21 cellular contexts compared by ENCODE assay signal in genomic region chr4:74095886-74096264, GRCh38. TPM values are rescaled to one million over a fixed set of nuclear protein-coding genes. Genes with fewer than 3 reads are reported as not detected.
DNase-seq lines count a peak whose midpoint lies in the region; ATAC-seq, FAIRE-seq and TF ChIP-seq lines count a peak whose summit lies in the region.
"Had no signal": no experiment of that assay in that cellular context is flagged by ENCODE, and none has a peak within 500 bp of the region (broad histone marks: within the 10 kb centered on the region; RNA-seq: fewer than 3 reads in every experiment).

No MANE protein-coding gene starts in this region.

- H3K36me3 ChIP-seq in RWPE2 (ENCODE audit: low read depth) (peaks cover 29% of the 10 kb centered on the region), PC-3 (ENCODE audit: low read depth, low read length) (no peaks in the 10 kb centered on the region)
- H3K36me3 ChIP-seq: BE2C had no signal

- no peaks in the 10 kb centered on the region for H3K27me3 ChIP-seq in RWPE2 (ENCODE audit: insufficient read depth, poor library complexity, severe bottlenecking)
- no peaks in the 10 kb centered on the region for H3K27me3 ChIP-seq in PC-3 (ENCODE audit: low read length)

- TF ChIP-seq RAD21 in A549 (conservative IDR thresholded peaks at IDR 0.05 in 1 of 2, IDR thresholded peaks at IDR 0.05 in 1 of 2), result no peak

- no peak for TF ChIP-seq POLR2A in A549 (IDR thresholded peaks at IDR 0.05; ENCODE audit: low read length)

- intact Hi-C loops in PC-3 (cut with micrococcal nuclease) (loop anchor here (5.0 kb wide), 1 partner anchor 414 kb away; no protein-coding TSS in a partner anchor), left colon (cut with DNase I, micrococcal nuclease) (no loop called here)

- H3K9me3 ChIP-seq in A549, result no peaks in the 10 kb centered on the region
- no peaks in the 10 kb centered on the region for H3K9me3 ChIP-seq in RWPE2 (ENCODE audit: severe bottlenecking)
- H3K9me3 ChIP-seq in PC-3 (ENCODE audit: low read length), result no peaks in the 10 kb centered on the region
- H3K9me3 ChIP-seq: BE2C, SK-N-SH had no signal

- TF ChIP-seq CTCF in A549 (IDR thresholded peaks at IDR 0.05) (no peak), RWPE2 (IDR thresholded peaks at IDR 0.05; ENCODE audit: poor library complexity, severe bottlenecking) (no peak), fibroblast of pulmonary artery (IDR thresholded peaks at IDR 0.05; ENCODE audit: low read length, missing control alignments) (no peak), PC-3 (conservative IDR thresholded peaks at IDR 0.05; ENCODE audit: low read depth, low read length) (no peak)

- CTCF ChIA-PET in A549 (lab: Yijun Ruan, JAX), result interaction anchor here (1.5 kb wide), 1 partner anchor 57 kb away, joined by 4 read pairs; the partner anchor contains the start of gene CXCL3
- CTCF ChIA-PET in PC-3 (lab: Charles Lee), result no interaction called here

- TF ChIP-seq EP300 in A549 (IDR thresholded peaks at IDR 0.05), result no peak

- H3K4me2 ChIP-seq in A549 (peak overlapping the region; percentile 93; the same call in 1 of the 3 replicates), PC-3 (ENCODE audit: low read length) (no peak overlapping the region)
- H3K4me2 ChIP-seq: SK-N-SH had no signal

- no peaks in the 10 kb centered on the region for H4K20me1 ChIP-seq in PC-3 (ENCODE audit: low read length)

- no peak for DNase-seq in A549 (ENCODE audit: low read depth in 1 of 2, low spot score in 1 of 2)
- no peak for DNase-seq in RWPE2 (ENCODE audit: low spot score)
- peak; percentile 61 for DNase-seq in fibroblast of pulmonary artery (ENCODE audit: low read depth)
- DNase-seq in renal cortical epithelial cell (ENCODE audit: low read depth), result peak; percentile 60
- DNase-seq in PC-3, result no peak
- DNase-seq in NCI-H187 treated with DMSO at 0.1 percent for 48 hours (lab: John Stamatoyannopoulos, UW), result no peak
- DNase-seq in left colon, result no peak
- DNase-seq: BE2C, DMS79, Kasumi-1, MM.1S, NCI-H1092, NCI-H1436, NCI-H1930, NCI-H510A, NCI-H748 treated with DMSO at 0.1 percent for 48 hours, SIG-M5, SK-N-SH had no signal

- BruUV-seq in PC-3 (replicated peaks; lab: Mats Ljungman, UMichigan), result no TSS peak

- no peak for FAIRE-seq in A549 (lab: Jason Lieb, UNC)
- FAIRE-seq: A204.1 had no signal

- H3K4me1 ChIP-seq in A549, result peaks cover 22% of the 10 kb centered on the region
- H3K4me1 ChIP-seq in RWPE2 (ENCODE audit: insufficient read depth, poor library complexity, severe bottlenecking), result peaks cover 31% of the 10 kb centered on the region
- peaks cover 38% of the 10 kb centered on the region for H3K4me1 ChIP-seq in PC-3 (ENCODE audit: insufficient read depth, low read length)
- H3K4me1 ChIP-seq: BE2C had no signal

- H3K9ac ChIP-seq in PC-3 (ENCODE audit: low read length), result no peak overlapping the region
- H3K9ac ChIP-seq: SK-N-SH had no signal

- peak overlapping the region in 1 of 2 experiments; percentile 67; a peak in 2 of 6 replicates for H3K27ac ChIP-seq in A549
- H3K27ac ChIP-seq in RWPE2 (ENCODE audit: poor library complexity, severe bottlenecking), result peak overlapping the region; percentile 84
- no peak overlapping the region for H3K27ac ChIP-seq in PC-3 (ENCODE audit: low read length)
- H3K27ac ChIP-seq: RWPE1 had no signal

- no peaks in the 10 kb centered on the region for H3F3A ChIP-seq in PC-3 (ENCODE audit: low read length, unreplicated experiment)

- H3K79me2 ChIP-seq in PC-3 (ENCODE audit: low read length), result peaks cover 12% of the 10 kb centered on the region

- no peaks in the 10 kb centered on the region for H3K9me2 ChIP-seq in PC-3 (replicated peaks; ENCODE audit: low read length)
- H3K9me2 ChIP-seq: SK-N-SH had no signal

- POLR2A ChIA-PET in A549 (lab: Yijun Ruan, JAX) (interaction anchor here (0.7 to 2.2 kb wide), 5 partner anchors 14 to 97 kb away, joined by 3 to 13 read pairs (median 5); partner anchors contain the start of genes CXCL3 and CXCL5), PC-3 (lab: Charles Lee; ENCODE audit: unreplicated experiment) (interaction anchor here (0.6 kb wide), 1 partner anchor 59 kb away, joined by 3 read pairs; no protein-coding TSS in a partner anchor)

- H2AFZ ChIP-seq in PC-3 (ENCODE audit: low read length), result no peak overlapping the region

- WGBS in A549 (ENCODE audit: missing lambda C conversion rate), result 91% methylated on average over 1 of the region's 1 CpG

- H3K4me3 ChIP-seq in A549 (no peak overlapping the region), RWPE2 (ENCODE audit: severe bottlenecking) (no peak overlapping the region), fibroblast of pulmonary artery (replicated peaks; ENCODE audit: low read depth, low read length) (peak overlapping the region; percentile 4), PC-3 (ENCODE audit: low read length) (no peak overlapping the region)

- ATAC-seq in A549, result no peak
- ATAC-seq in RWPE2 (ENCODE audit: low read depth), result no peak
- no peak for ATAC-seq in PC-3
- no peak for ATAC-seq in left colon

TF ChIP-seq in A549, 52 proteins besides CTCF, POLR2A, EP300 and RAD21:
- TF ChIP-seq CHD2 (IDR thresholded peaks at IDR 0.05; ENCODE audit: low read length, partially characterized antibody) (peak; percentile 4), MAZ (IDR thresholded peaks at IDR 0.05; ENCODE audit: borderline replicate concordance, low read depth, low read length) (no peak), TFCP2L1 (CRISPR knock-in tag; IDR thresholded peaks at IDR 0.05) (0 out of 2 replicates have a peak, but pooled peaks have one; percentile 42)

RNA-seq across cellular contexts. Expression of gene CXCL2, which starts 3.1 kb away (rescaled TPM):
- polyA plus RNA-seq in A549 (2011; rRNA removed), result 59.5 and 122 TPM in 2 replicates
- 75.6 and 94.7 TPM in 2 replicates for polyA plus RNA-seq in A549 (2012; cell fraction: cytosol; rRNA removed)
- 202 and 263 TPM in 2 replicates for polyA plus RNA-seq in A549 (2012; cell fraction: nucleus; rRNA removed)
- 9.3 to 10.6 TPM (median 9.4 TPM) in 3 replicates for polyA plus RNA-seq in A549 (2017; fragmentation: RNase III; extraction: RNeasy Plus Mini Kit Qiagen cat#74134 plus additional on column Dnase treatment)
- 17.2 and 37.1 TPM in 2 replicates for polyA minus RNA-seq in A549 (2011; rRNA and poly(A)+ RNA removed)
- 14.9 and 34.7 TPM in 2 replicates for total RNA-seq in renal cortical epithelial cell
- 165 and 172 TPM in 2 replicates for total RNA-seq in PC-3 (2014; rRNA removed)
- total RNA-seq in left colon, result 10 to 100 TPM in 1 of 2 donors, 1 to 10 TPM in 1; 5.1 to 32.8 TPM
- polyA plus RNA-seq: IgD-negative memory B cell had no signal

RNA-seq across cellular contexts. Expression of gene CXCL3, which starts 57.4 kb away (rescaled TPM):
- 14.9 and 17.9 TPM in 2 replicates for polyA plus RNA-seq in A549 (2011; rRNA removed)
- 16.5 and 19.9 TPM in 2 replicates for polyA plus RNA-seq in A549 (2012; cell fraction: cytosol; rRNA removed)
- 19.9 and 29.2 TPM in 2 replicates for polyA plus RNA-seq in A549 (2012; cell fraction: nucleus; rRNA removed)
- 5.1 to 5.5 TPM (median 5.2 TPM) in 3 replicates for polyA plus RNA-seq in A549 (2017; fragmentation: RNase III; extraction: RNeasy Plus Mini Kit Qiagen cat#74134 plus additional on column Dnase treatment)
- 7.2 and 7.9 TPM in 2 replicates for polyA minus RNA-seq in A549 (2011; rRNA and poly(A)+ RNA removed)
- total RNA-seq in renal cortical epithelial cell, result 5.0 and 17.7 TPM in 2 replicates
- 25.1 and 28.9 TPM in 2 replicates for total RNA-seq in PC-3 (2014; rRNA removed)
- 10 to 100 TPM in 1 of 2 donors, 1 to 10 TPM in 1; 3.5 to 20.8 TPM for total RNA-seq in left colon
- polyA plus RNA-seq: IgD-negative memory B cell had no signal

Comparison
In these comparisons a context has a peak if more than half of its experiments do, and no peak if none do; other contexts are left out.
1. DNase-seq: peak in fibroblast of pulmonary artery (single experiment) and renal cortical epithelial cell (single experiment); none in A549 (0 of 2), RWPE2 (single experiment), PC-3 (single experiment), NCI-H187 treated with DMSO at 0.1 percent for 48 hours (single experiment) and left colon (0 of 2).